In the genomic region with DNA sequence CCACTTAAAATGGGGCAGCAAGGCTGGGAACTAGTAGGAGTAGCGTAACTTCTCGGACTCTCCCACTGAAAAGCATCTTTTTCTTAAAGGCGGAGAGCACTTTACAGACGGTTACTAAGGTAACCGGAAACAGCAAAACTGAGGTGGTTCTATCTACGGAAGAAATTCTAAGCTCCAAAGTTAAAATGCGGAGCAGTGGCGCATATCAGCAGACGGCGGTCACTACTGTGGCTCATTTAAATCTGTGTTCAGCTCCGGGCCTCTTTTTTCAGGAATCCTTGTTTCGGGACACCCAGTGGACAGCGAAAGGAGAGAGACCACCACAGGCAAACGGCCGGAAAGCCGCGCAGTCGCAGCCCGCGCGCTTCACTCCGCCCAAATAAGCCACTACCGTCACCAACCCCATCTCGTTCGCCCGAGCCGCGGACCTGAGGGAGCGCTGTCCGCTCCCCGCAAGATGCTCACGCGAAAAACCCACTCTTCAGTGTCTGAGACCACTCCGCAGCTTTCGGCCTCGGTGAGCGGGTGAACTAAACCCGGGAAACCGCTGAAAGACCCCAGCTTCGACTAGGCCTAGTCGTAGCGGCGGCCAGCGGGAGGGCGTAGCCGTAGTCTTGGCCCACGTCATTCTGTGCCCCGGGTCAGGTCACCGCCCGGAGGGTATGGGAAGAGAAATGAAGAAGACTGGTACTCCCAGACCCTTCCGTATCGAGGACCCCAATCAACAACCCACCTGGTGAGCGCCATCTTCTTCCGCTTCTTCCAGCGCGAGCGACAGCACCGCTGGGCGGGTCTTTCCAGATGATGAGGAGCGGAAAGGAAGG, we compare ENCODE assay signal across 8 cellular contexts. TPM values are rescaled to one million over a fixed set of nuclear protein-coding genes. Genes with fewer than 3 reads are reported as not detected.
DNase-seq lines count a peak whose midpoint lies in the region; ATAC-seq and TF ChIP-seq lines count a peak whose summit lies in the region.

A gene (minus strand): TSS at position 776 of the 824 bp plus-strand sequence. CDS start 29 bp downstream, at position 747.

- CTCF ChIA-PET in A673 (lab: Charles Lee) = no interaction called here

- no peaks in the 10 kb centered on the region for H3K9me3 Mint-ChIP-seq in activated CD4-positive, alpha-beta T cell treated with anti-CD3 and anti-CD28 coated beads, Interleukin-2, amount 10 ng/mL, durations not matched to agents 24 days and 14 days

- no peaks in the 10 kb centered on the region for H3K27me3 ChIP-seq in A673 (replicated peaks; ENCODE audit: insufficient read depth, low read depth, low read length, poor library complexity)

- H3K9me3 ChIP-seq in A673 (ENCODE audit: low read depth, low read length, poor library complexity, severe bottlenecking) = no peaks in the 10 kb centered on the region

- peak; percentile 98 for DNase-seq in A673 (ENCODE audit: low spot score)
- DNase-seq in NCI-H226 = peak; percentile 92
- DNase-seq in activated CD4-positive, alpha-beta T cell treated with anti-CD3 and anti-CD28 coated beads, Interleukin-2, amount 10 ng/mL, durations not matched to agents 24 days and 14 days = peak; percentile 97
- DNase-seq in coronary artery (ENCODE audit: low spot score) = peak; percentile 94
- DNase-seq in left colon = peak; percentile 94 to 95
- DNase-seq in stimulated activated CD4-positive, alpha-beta T cell treated with anti-CD3 and anti-CD28 coated beads, Interleukin-1b, Interleukin-23, amount 100 ng/mL, for 48 hours = peak; percentile 93

- H3K36me3 Mint-ChIP-seq in activated CD4-positive, alpha-beta T cell treated with anti-CD3 and anti-CD28 coated beads, Interleukin-2, amount 10 ng/mL, durations not matched to agents 24 days and 14 days (ENCODE audit: low read depth) = peaks cover 22% of the 10 kb centered on the region

- ATAC-seq in GM18520 (IDR thresholded peaks at IDR 0.05; ENCODE audit: unreplicated experiment) = peak; percentile 97
- peak; percentile 95 for ATAC-seq in HG03064 (IDR thresholded peaks at IDR 0.05; ENCODE audit: low read depth, unreplicated experiment)
- peak; percentile 98 for ATAC-seq in left colon

- intact Hi-C loops in A673 (cut with micrococcal nuclease; ENCODE audit: unreplicated experiment) (no loop called here), left colon (cut with DNase I, micrococcal nuclease) (no loop called here)
- intact Hi-C loops in activated CD4-positive, alpha-beta T cell treated with anti-CD3 and anti-CD28 coated beads, Interleukin-2, amount 10 ng/mL, durations not matched to agents 24 days and 14 days (cut with micrococcal nuclease) = loop anchor here (1.0 to 10.0 kb wide), 6 partner anchors 40 to 834 kb away; a partner anchor contains a TSS

- TF ChIP-seq CTCF in A673 (conservative IDR thresholded peaks at IDR 0.05; ENCODE audit: low read depth, low read length) (no peak), coronary artery (IDR thresholded peaks at IDR 0.05) (no peak)

- H3K4me3 Mint-ChIP-seq in activated CD4-positive, alpha-beta T cell treated with anti-CD3 and anti-CD28 coated beads, Interleukin-2, amount 10 ng/mL, durations not matched to agents 24 days and 14 days = peak within 1 kb of the TSS; percentile 94

- no TSS peak for BruUV-seq in A673 (replicated peaks; lab: Mats Ljungman, UMichigan)

- peaks cover 5% of the 10 kb centered on the region for H3K36me3 ChIP-seq in A673 (ENCODE audit: insufficient read depth, low read length, poor library complexity, severe bottlenecking)

- peaks cover 6% of the 10 kb centered on the region for H3K27me3 Mint-ChIP-seq in activated CD4-positive, alpha-beta T cell treated with anti-CD3 and anti-CD28 coated beads, Interleukin-2, amount 10 ng/mL, durations not matched to agents 24 days and 14 days

- H3K4me1 Mint-ChIP-seq in activated CD4-positive, alpha-beta T cell treated with anti-CD3 and anti-CD28 coated beads, Interleukin-2, amount 10 ng/mL, durations not matched to agents 24 days and 14 days = peaks cover 25% of the 10 kb centered on the region

- H3K4me1 ChIP-seq in A673 (ENCODE audit: insufficient read depth, low read length, poor library complexity, severe bottlenecking) = peaks cover 11% of the 10 kb centered on the region

- POLR2A ChIA-PET in A673 (lab: Charles Lee; ENCODE audit: low non-redundant PET) = no interaction called here

- peak within 1 kb of the TSS; percentile 99 for H3K27ac Mint-ChIP-seq in activated CD4-positive, alpha-beta T cell treated with anti-CD3 and anti-CD28 coated beads, Interleukin-2, amount 10 ng/mL, durations not matched to agents 24 days and 14 days

- H3K27ac ChIP-seq in A673 (ENCODE audit: low read depth, low read length, poor library complexity, severe bottlenecking) = peak within 1 kb of the TSS; percentile 82
- H3K27ac ChIP-seq in coronary artery = peak within 1 kb of the TSS; percentile 91 to 95

- H3K4me3 ChIP-seq in A673 (ENCODE audit: low read depth, low read length, poor library complexity, severe bottlenecking) = peak within 1 kb of the TSS; percentile 85
- peak within 1 kb of the TSS; percentile 91 for H3K4me3 ChIP-seq in coronary artery

RNA-seq across cellular contexts. Expression of the gene that starts here (rescaled TPM):
- 143 and 154 TPM in 2 replicates for total RNA-seq in A673 (2021)
- total RNA-seq in activated CD4-positive, alpha-beta T cell treated with anti-CD3 and anti-CD28 coated beads, Interleukin-2, amount 10 ng/mL, durations not matched to agents 24 days and 14 days = 121 TPM in 2 replicates
- total RNA-seq in left colon = 10 to 100 TPM; 60.6 to 67.1 TPM

Comparison
In these comparisons a context has a peak if more than half of its experiments do, and no peak if none do; other contexts are left out.
1. Peak in every context shown above with its lines: DNase-seq, ATAC-seq, H3K4me3 ChIP-seq and H3K27ac ChIP-seq.